In genomic region chr2:102809291-102810189, GRCh38 we compare ENCODE assay signal across 25 cellular contexts. TPM values are rescaled to one million over a fixed set of nuclear protein-coding genes. Genes with fewer than 3 reads are reported as not detected.
DNase-seq lines count a peak whose midpoint lies in the region; ATAC-seq and TF ChIP-seq lines count a peak whose summit lies in the region.
"Had no signal": no experiment of that assay in that cellular context is flagged by ENCODE, and none has a peak within 500 bp of the region (broad histone marks: within the 10 kb centered on the region; RNA-seq: fewer than 3 reads in every experiment).

No MANE protein-coding gene starts in this region.

- H3K27ac Mint-ChIP-seq in activated T-helper 1 cell treated with anti-CD3 and anti-CD28 coated beads, Interleukin-12 subunit alpha, Interleukin-12 subunit beta, Interleukin-2, Interleukin-4 antibody, amounts not matched to agents 30 ng/mL and 10 ng/mL and 1 ng/mL, durations not matched to agents 14 hours and 24 hours and 36 hours, result peak overlapping the region; percentile 2
- H3K27ac Mint-ChIP-seq: CD4-positive, alpha-beta T cell; stimulated activated naive CD8-positive, alpha-beta T cell treated with anti-CD3 and anti-CD28 coated beads, Interleukin-15, amount 100 ng/mL, for 72 hours had no signal

- intact Hi-C loops in Right ventricle myocardium superior (cut with DNase I), result loop anchor here (5.0 kb wide), 1 partner anchor 57 kb away; no protein-coding TSS in a partner anchor
- intact Hi-C loops in cardiac septum (cut with DNase I), result no loop called here
- intact Hi-C loops in activated T-helper 1 cell treated with anti-CD3 and anti-CD28 coated beads, Interleukin-12 subunit alpha, Interleukin-12 subunit beta, Interleukin-2, Interleukin-4 antibody, amounts not matched to agents 30 ng/mL and 10 ng/mL and 1 ng/mL, durations not matched to agents 14 hours and 24 hours and 36 hours (cut with micrococcal nuclease), result no loop called here
- intact Hi-C loops in right cardiac atrium (cut with DNase I), result loop anchor here in 3 of 4 donors (5.0 to 10.0 kb wide), 3 partner anchors 47 to 57 kb away; partner anchors contain the start of gene TMEM182 (in 1 of the 3)
- intact Hi-C loops in body of pancreas (cut with DNase I), result no loop called here

- no peak for TF ChIP-seq CTCF in body of pancreas (IDR thresholded peaks at IDR 0.05)

- peaks cover 2% of the 10 kb centered on the region for H3K27me3 Mint-ChIP-seq in activated T-helper 1 cell treated with anti-CD3 and anti-CD28 coated beads, Interleukin-12 subunit alpha, Interleukin-12 subunit beta, Interleukin-2, Interleukin-4 antibody, amounts not matched to agents 30 ng/mL and 10 ng/mL and 1 ng/mL, durations not matched to agents 14 hours and 24 hours and 36 hours (ENCODE audit: insufficient read depth)
- H3K27me3 Mint-ChIP-seq: CD4-positive, alpha-beta T cell; stimulated activated naive CD8-positive, alpha-beta T cell treated with anti-CD3 and anti-CD28 coated beads, Interleukin-15, amount 100 ng/mL, for 72 hours had no signal

- no peaks in the 10 kb centered on the region for H3K36me3 ChIP-seq in body of pancreas (replicated peaks in 1 of 2; ENCODE audit: insufficient read depth in 1 of 2, low read depth in 2 of 2)
- H3K36me3 ChIP-seq: esophagus squamous epithelium, ovary, Peyer's patch had no signal

- H3K27me3 ChIP-seq in right cardiac atrium (ENCODE audit: control insufficient read depth, insufficient read depth) (no peaks in the 10 kb centered on the region), body of pancreas (no peaks in the 10 kb centered on the region)
- H3K27me3 ChIP-seq: esophagus squamous epithelium, ovary, Peyer's patch had no signal

- H3K27ac ChIP-seq in right cardiac atrium (ENCODE audit: low read length), result peak overlapping the region; percentile 90
- no peak overlapping the region for H3K27ac ChIP-seq in body of pancreas
- H3K27ac ChIP-seq: esophagus squamous epithelium, ovary, Peyer's patch had no signal

- no peak for DNase-seq in Right ventricle myocardium superior
- DNase-seq in cardiac septum (ENCODE audit: low spot score), result no peak
- DNase-seq in activated T-helper 1 cell treated with anti-CD3 and anti-CD28 coated beads, Interleukin-12 subunit alpha, Interleukin-12 subunit beta, Interleukin-2, Interleukin-4 antibody, amounts not matched to agents 30 ng/mL and 10 ng/mL and 1 ng/mL, durations not matched to agents 14 hours and 24 hours and 36 hours (ENCODE audit: low spot score), result no peak
- DNase-seq in right cardiac atrium, result no peak
- DNase-seq in DMS79 (lab: John Stamatoyannopoulos, UW), result no peak
- no peak for DNase-seq in NCI-H2081 treated with DMSO at 0.1 percent for 48 hours (lab: John Stamatoyannopoulos, UW)
- DNase-seq in midbrain (lab: John Stamatoyannopoulos, UW), result no peak
- DNase-seq in body of pancreas, result no peak
- DNase-seq: activated CD4-positive, alpha-beta T cell treated with anti-CD3 and anti-CD28 coated beads for 4 hours; activated gamma-delta T cell; activated T-cell treated with anti-CD3 and anti-CD28 coated beads for 4 hours; AML-193; CD4-positive, alpha-beta T cell; esophagus squamous epithelium; hypothalamus; IMR-90; NCI-H146; NCI-H2107; NCI-H345; NCI-H774; ovary; Peyer's patch; stimulated activated CD8-positive, alpha-beta memory T cell treated with anti-CD3 and anti-CD28 coated beads, Interleukin-4, amount 100 ng/mL, for 48 hours; stimulated activated naive CD8-positive, alpha-beta T cell treated with anti-CD3 and anti-CD28 coated beads, Interleukin-15, amount 100 ng/mL, for 72 hours; SW 1271 had no signal

- H3K9me3 ChIP-seq in right cardiac atrium (ENCODE audit: control insufficient read depth, low read length) (no peaks in the 10 kb centered on the region), body of pancreas (no peaks in the 10 kb centered on the region)
- H3K9me3 ChIP-seq: esophagus squamous epithelium, ovary, Peyer's patch had no signal

- peak; percentile 53 for ATAC-seq in Right ventricle myocardium superior (ENCODE audit: poor library complexity)
- ATAC-seq in right cardiac atrium, result peak; percentile 25 to 31
- ATAC-seq in body of pancreas, result no peak
- ATAC-seq: stimulated activated naive CD8-positive, alpha-beta T cell treated with anti-CD3 and anti-CD28 coated beads, Interleukin-15, amount 100 ng/mL, for 72 hours had no signal

- H3K4me1 Mint-ChIP-seq in activated T-helper 1 cell treated with anti-CD3 and anti-CD28 coated beads, Interleukin-12 subunit alpha, Interleukin-12 subunit beta, Interleukin-2, Interleukin-4 antibody, amounts not matched to agents 30 ng/mL and 10 ng/mL and 1 ng/mL, durations not matched to agents 14 hours and 24 hours and 36 hours (ENCODE audit: low read depth), result no peaks in the 10 kb centered on the region
- H3K4me1 Mint-ChIP-seq: stimulated activated naive CD8-positive, alpha-beta T cell treated with anti-CD3 and anti-CD28 coated beads, Interleukin-15, amount 100 ng/mL, for 72 hours had no signal

- H3K9me3 Mint-ChIP-seq in activated T-helper 1 cell treated with anti-CD3 and anti-CD28 coated beads, Interleukin-12 subunit alpha, Interleukin-12 subunit beta, Interleukin-2, Interleukin-4 antibody, amounts not matched to agents 30 ng/mL and 10 ng/mL and 1 ng/mL, durations not matched to agents 14 hours and 24 hours and 36 hours, result no peaks in the 10 kb centered on the region
- H3K9me3 Mint-ChIP-seq: CD4-positive, alpha-beta T cell; stimulated activated naive CD8-positive, alpha-beta T cell treated with anti-CD3 and anti-CD28 coated beads, Interleukin-15, amount 100 ng/mL, for 72 hours had no signal

- no peaks in the 10 kb centered on the region for H3K36me3 Mint-ChIP-seq in activated T-helper 1 cell treated with anti-CD3 and anti-CD28 coated beads, Interleukin-12 subunit alpha, Interleukin-12 subunit beta, Interleukin-2, Interleukin-4 antibody, amounts not matched to agents 30 ng/mL and 10 ng/mL and 1 ng/mL, durations not matched to agents 14 hours and 24 hours and 36 hours (ENCODE audit: low read depth)

- no peak overlapping the region for H3K4me3 ChIP-seq in right cardiac atrium (ENCODE audit: low read length)
- no peak overlapping the region for H3K4me3 ChIP-seq in body of pancreas
- H3K4me3 ChIP-seq: esophagus squamous epithelium, ovary, Peyer's patch had no signal

- 60% methylated on average over 9 of the region's 9 CpGs for WGBS in right cardiac atrium
- WGBS in body of pancreas, 2 donors, result 62% methylated on average over 9 of the region's 9 CpGs

- no peak for TF ChIP-seq POLR2A in body of pancreas (IDR thresholded peaks at IDR 0.05)

- H3K4me1 ChIP-seq in right cardiac atrium (ENCODE audit: control insufficient read depth, insufficient read depth, low read length) (no peaks in the 10 kb centered on the region), body of pancreas (no peaks in the 10 kb centered on the region)
- H3K4me1 ChIP-seq: esophagus squamous epithelium, Peyer's patch had no signal

- no peak overlapping the region for H3K4me3 Mint-ChIP-seq in activated T-helper 1 cell treated with anti-CD3 and anti-CD28 coated beads, Interleukin-12 subunit alpha, Interleukin-12 subunit beta, Interleukin-2, Interleukin-4 antibody, amounts not matched to agents 30 ng/mL and 10 ng/mL and 1 ng/mL, durations not matched to agents 14 hours and 24 hours and 36 hours
- H3K4me3 Mint-ChIP-seq: CD4-positive, alpha-beta T cell; stimulated activated naive CD8-positive, alpha-beta T cell treated with anti-CD3 and anti-CD28 coated beads, Interleukin-15, amount 100 ng/mL, for 72 hours had no signal

RNA-seq across cellular contexts. Expression of gene TMEM182, which starts 47.7 kb away (rescaled TPM):
- total RNA-seq in Right ventricle myocardium superior, result 187 TPM
- total RNA-seq in cardiac septum, result 135 TPM
- 2.1 and 4.4 TPM in 2 replicates for total RNA-seq in activated T-helper 1 cell treated with anti-CD3 and anti-CD28 coated beads, Interleukin-12 subunit alpha, Interleukin-12 subunit beta, Interleukin-2, Interleukin-4 antibody, amounts not matched to agents 30 ng/mL and 10 ng/mL and 1 ng/mL, durations not matched to agents 14 hours and 24 hours and 36 hours
- total RNA-seq in right cardiac atrium, result 100 to 1,000 TPM; 106 to 206 (median 182) TPM
- 92.7 TPM for polyA plus RNA-seq in right cardiac atrium
- total RNA-seq in body of pancreas, result 1 to 10 TPM in 1 of 2 donors, under 1 TPM in 1; 0.33 to 1.8 TPM

Comparison
In these comparisons a context has a peak if more than half of its experiments do, and no peak if none do; other contexts are left out.
1. intact Hi-C loops: an anchor here in Right ventricle myocardium superior (5.0 kb wide) and right cardiac atrium (5.0 to 10.0 kb wide); none called in cardiac septum, activated T-helper 1 cell treated with anti-CD3 and anti-CD28 coated beads, Interleukin-12 subunit alpha, Interleukin-12 subunit beta, Interleukin-2, Interleukin-4 antibody, amounts not matched to agents 30 ng/mL and 10 ng/mL and 1 ng/mL, durations not matched to agents 14 hours and 24 hours and 36 hours and body of pancreas.
2. RNA of gene TMEM182, which starts 47.7 kb away (total RNA-seq): 106 to 206 TPM in right cardiac atrium, 187 TPM in Right ventricle myocardium superior (single experiment) and 135 TPM in cardiac septum (single experiment); 2.1 to 4.4 TPM in activated T-helper 1 cell treated with anti-CD3 and anti-CD28 coated beads, Interleukin-12 subunit alpha, Interleukin-12 subunit beta, Interleukin-2, Interleukin-4 antibody, amounts not matched to agents 30 ng/mL and 10 ng/mL and 1 ng/mL, durations not matched to agents 14 hours and 24 hours and 36 hours and 0.33 to 1.8 TPM in body of pancreas; every median in the first group is over 10 times any median in the second.